Comparison of ENCODE assay signal across 8 cellular contexts in the genomic region with DNA sequence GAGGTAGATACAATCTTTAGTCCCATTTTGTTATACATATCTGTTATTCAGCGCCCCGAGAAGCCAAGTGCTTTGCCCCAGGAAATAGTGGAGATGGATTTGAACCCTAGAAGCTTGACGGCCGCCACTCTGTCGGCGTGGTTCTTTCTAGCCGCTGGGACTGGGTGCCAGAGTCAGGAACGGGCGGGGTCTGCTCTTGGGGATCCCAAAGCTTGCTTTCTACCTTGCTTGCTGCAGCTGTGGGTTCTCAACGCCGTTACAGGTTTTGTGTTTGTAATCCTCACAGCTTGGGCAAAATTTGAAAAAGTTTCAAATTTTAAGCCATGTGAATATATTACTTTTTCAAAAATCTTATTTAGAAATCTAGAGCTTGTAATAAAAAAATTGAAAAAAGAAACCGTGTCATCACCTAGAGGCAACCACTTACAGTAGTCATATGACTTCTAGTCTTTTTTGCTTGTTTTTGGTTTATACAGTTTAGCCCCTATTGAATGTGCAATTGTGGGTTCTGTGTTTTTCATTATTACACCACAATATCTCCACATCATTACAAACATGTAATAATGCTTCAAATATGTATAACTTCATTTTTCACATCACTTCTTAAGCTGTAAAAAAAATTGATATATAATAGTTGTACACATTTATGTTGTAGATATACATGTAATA. TPM values are rescaled to one million over a fixed set of nuclear protein-coding genes. Genes with fewer than 3 reads are reported as not detected.
DNase-seq lines count a peak whose midpoint lies in the region; ATAC-seq and TF ChIP-seq lines count a peak whose summit lies in the region.

No MANE protein-coding gene starts in this region.

- H3K27me3 ChIP-seq in osteoblast (ENCODE audit: insufficient read depth, low read length) = no peaks in the 10 kb centered on the region

- H3K36me3 ChIP-seq in osteoblast (ENCODE audit: insufficient read depth, low read length) = peaks cover 20% of the 10 kb centered on the region

- DNase-seq in activated T-cell treated with anti-CD3 and anti-CD28 coated beads for 48 hours (ENCODE audit: low read depth) (peak; percentile 22), activated T-cell treated with anti-CD3 and anti-CD28 coated beads for 4 hours (no peak), LNCaP clone FGC (ENCODE audit: low read depth) (no peak), fibroblast of the aortic adventitia (ENCODE audit: low read depth) (peak; percentile 20), osteoblast (ENCODE audit: insufficient read length, low spot score, missing footprints) (no peak), MV-4-11 (lab: John Stamatoyannopoulos, UW) (no peak)
- peak; percentile 71 for DNase-seq in activated CD8-positive, alpha-beta memory T cell treated with anti-CD3 and anti-CD28 coated beads, Interleukin-2, amount 50 U/mL, for 48 hours

- peak overlapping the region; percentile 80 for H3K4me3 ChIP-seq in LNCaP clone FGC (ENCODE audit: low read depth, low read length)
- H3K4me3 ChIP-seq in fibroblast of the aortic adventitia (ENCODE audit: low read depth, low read length) = peak overlapping the region; percentile 88
- peak overlapping the region; percentile 98 for H3K4me3 ChIP-seq in osteoblast (ENCODE audit: insufficient read depth, low read length)

- peak overlapping the region; percentile 96 for H3K4me2 ChIP-seq in osteoblast (ENCODE audit: insufficient read depth, low read length)

- H3K9me3 ChIP-seq in osteoblast (ENCODE audit: low read depth, low read length) = no peaks in the 10 kb centered on the region

- H3K27ac ChIP-seq in osteoblast (ENCODE audit: low read depth, low read length) = peak overlapping the region; percentile 89

- no peak for ATAC-seq in HG02938 (IDR thresholded peaks at IDR 0.05; ENCODE audit: unreplicated experiment)

- H2AFZ ChIP-seq in osteoblast (ENCODE audit: low read length) = peak overlapping the region; percentile 78

- H4K20me1 ChIP-seq in osteoblast (ENCODE audit: insufficient read depth, low read length) = peaks cover 15% of the 10 kb centered on the region

- peaks cover 58% of the 10 kb centered on the region for H3K79me2 ChIP-seq in osteoblast (ENCODE audit: insufficient read depth, low read length)

- TF ChIP-seq CTCF in LNCaP clone FGC (IDR thresholded peaks at IDR 0.05; ENCODE audit: control insufficient read depth, extremely low read depth, insufficient read depth) = no peak
- no peak for TF ChIP-seq CTCF in fibroblast of the aortic adventitia (IDR thresholded peaks at IDR 0.05; ENCODE audit: insufficient read depth, low read length)
- TF ChIP-seq CTCF in osteoblast (IDR thresholded peaks at IDR 0.05; ENCODE audit: extremely low read depth, low read depth, low read length) = no peak

- peaks cover 16% of the 10 kb centered on the region for H3K4me1 ChIP-seq in osteoblast (ENCODE audit: insufficient read depth, low read length)

RNA-seq across cellular contexts. Expression of a gene that starts 0.8 kb away (rescaled TPM):
- total RNA-seq in fibroblast of the aortic adventitia (ENCODE audit: low replicate concordance) (30.0 and 144 TPM in 2 replicates), osteoblast (51.0 and 51.6 TPM in 2 replicates)

RNA-seq across cellular contexts. Expression of a gene that starts 41.5 kb away (rescaled TPM):
- 15.8 and 20.2 TPM in 2 replicates for total RNA-seq in fibroblast of the aortic adventitia (ENCODE audit: low replicate concordance)
- 24.8 and 29.7 TPM in 2 replicates for total RNA-seq in osteoblast

Comparison
In these comparisons a context has a peak if more than half of its experiments do, and no peak if none do; other contexts are left out.
1. DNase-seq: peak in activated T-cell treated with anti-CD3 and anti-CD28 coated beads for 48 hours (single experiment), activated CD8-positive, alpha-beta memory T cell treated with anti-CD3 and anti-CD28 coated beads, Interleukin-2, amount 50 U/mL, for 48 hours (single experiment) and fibroblast of the aortic adventitia (single experiment); none in activated T-cell treated with anti-CD3 and anti-CD28 coated beads for 4 hours (single experiment), LNCaP clone FGC (single experiment), osteoblast (single experiment) and MV-4-11 (single experiment).
2. Peak in every context shown above with its lines, with median percentiles within 50 percentile points of each other: H3K4me3 ChIP-seq.